ENCODE assay signal across 8 cellular contexts in the genomic region with DNA sequence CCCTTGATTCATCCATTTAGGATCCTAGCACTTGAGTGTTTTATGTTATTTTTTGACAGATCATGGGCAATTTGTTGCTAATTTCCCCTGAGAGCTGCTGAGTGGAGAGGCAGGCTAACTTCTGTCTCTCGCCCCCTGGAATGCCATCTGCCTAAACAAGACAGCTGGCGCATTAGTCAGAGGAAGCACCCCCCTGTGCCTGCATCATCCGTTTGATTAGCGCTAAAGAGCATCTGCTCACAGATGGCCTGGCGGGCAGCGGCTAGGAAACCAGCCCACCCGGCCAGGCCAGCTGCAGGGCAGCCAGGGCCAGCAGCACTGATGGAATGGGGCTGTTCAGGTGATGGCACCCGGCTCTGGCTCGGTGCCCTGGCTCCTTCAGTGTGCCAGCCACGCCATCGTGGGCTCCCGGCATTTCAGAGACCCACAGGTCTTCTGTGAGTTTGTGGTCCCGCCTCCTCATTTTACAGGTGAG. TPM values are rescaled to one million over a fixed set of nuclear protein-coding genes. Genes with fewer than 3 reads are reported as not detected.
A peak's percentile ranks its signal among the peaks of the same experiment; 100 is the strongest.
DNase-seq lines count a peak whose midpoint lies in the region; ATAC-seq lines count a peak whose summit lies in the region.

No MANE protein-coding gene starts in this region.

- no peaks in the 10 kb centered on the region for H3K27me3 ChIP-seq in BLaER1
- no peaks in the 10 kb centered on the region for H3K27me3 ChIP-seq in MG63

- H3K4me1 ChIP-seq in BLaER1: peaks cover 62% of the 10 kb centered on the region

- no peak overlapping the region; the same call in 1 of the 2 replicates for H3K9ac ChIP-seq in BLaER1

- no peak overlapping the region for H3K4me3 ChIP-seq in BLaER1
- H3K4me3 ChIP-seq in MG63: no peak overlapping the region

- H3K9me3 ChIP-seq in BLaER1: no peaks in the 10 kb centered on the region
- H3K9me3 ChIP-seq in MG63: no peaks in the 10 kb centered on the region

- H3K27ac ChIP-seq in BLaER1: 0 out of 2 replicates have a peak overlapping the region, but pooled peaks have one; percentile 34

- peak; percentile 93 for DNase-seq in MG63
- peak; percentile 98 for DNase-seq in SK-N-DZ (ENCODE audit: low spot score)
- DNase-seq in iPS-NIHi7 (ENCODE audit: extremely low spot score): peak; percentile 87
- DNase-seq in NOMO-1 (lab: John Stamatoyannopoulos, UW; ENCODE audit: unreplicated experiment in 2 of 2): no peak
- no peak for DNase-seq in stimulated activated CD4-positive, alpha-beta T cell treated with anti-CD3 and anti-CD28 coated beads, Interleukin-12 subunit alpha, Interleukin-12 subunit beta, amount 100 ng/mL, for 4 hours
- DNase-seq in activated CD4-positive, alpha-beta T cell treated with anti-CD3 and anti-CD28 coated beads for 48 hours: no peak

- H3K4me2 ChIP-seq in BLaER1: peak overlapping the region; percentile 46

- no peaks in the 10 kb centered on the region for H4K20me1 ChIP-seq in BLaER1

- no peaks in the 10 kb centered on the region for H3K36me3 ChIP-seq in BLaER1
- no peaks in the 10 kb centered on the region for H3K36me3 ChIP-seq in MG63

- ATAC-seq in HG03342 (IDR thresholded peaks at IDR 0.05; ENCODE audit: unreplicated experiment): no peak

RNA-seq across cellular contexts. Expression of a gene that starts 22.9 kb away (rescaled TPM):
- 536 and 752 TPM in 2 replicates for total RNA-seq in MG63 (2014; rRNA removed; shearing (Covaris generic); ENCODE audit: low replicate concordance)
- 94.1 and 100 TPM in 2 replicates for polyA plus RNA-seq in SK-N-DZ (2014; cell fraction: cytosol; rRNA removed)
- 50.0 and 51.6 TPM in 2 replicates for polyA plus RNA-seq in SK-N-DZ (2014; cell fraction: nucleus; rRNA removed)

Comparison
In these comparisons a context has a peak if more than half of its experiments do, and no peak if none do; other contexts are left out.
1. DNase-seq: peak in MG63 (single experiment), SK-N-DZ (single experiment) and iPS-NIHi7 (single experiment); none in NOMO-1 (0 of 2), stimulated activated CD4-positive, alpha-beta T cell treated with anti-CD3 and anti-CD28 coated beads, Interleukin-12 subunit alpha, Interleukin-12 subunit beta, amount 100 ng/mL, for 4 hours (single experiment) and activated CD4-positive, alpha-beta T cell treated with anti-CD3 and anti-CD28 coated beads for 48 hours (single experiment).